6 cellular contexts compared by ENCODE assay signal in genomic region chr20:2395136-2395535, GRCh38. TPM values are rescaled to one million over a fixed set of nuclear protein-coding genes. Genes with fewer than 3 reads are reported as not detected.
"Had no signal": no experiment of that assay in that cellular context is flagged by ENCODE, and none has a peak within 500 bp of the region (broad histone marks: within the 10 kb centered on the region; RNA-seq: fewer than 3 reads in every experiment).

No MANE protein-coding gene starts in this region.

- H3K27ac ChIP-seq: HL-60 had no signal

- H3K4me3 ChIP-seq: K562 had no signal

- DNase-seq: IMR-90 had no signal

RNA-seq across cellular contexts. Expression of gene TGM6, which starts 14.4 kb away (rescaled TPM):
- total RNA-seq: HepG2, HT-29, HT1080, IMR-90, K562 had no signal
